Comparison of ENCODE assay signal across 10 cellular contexts in the genomic region with DNA sequence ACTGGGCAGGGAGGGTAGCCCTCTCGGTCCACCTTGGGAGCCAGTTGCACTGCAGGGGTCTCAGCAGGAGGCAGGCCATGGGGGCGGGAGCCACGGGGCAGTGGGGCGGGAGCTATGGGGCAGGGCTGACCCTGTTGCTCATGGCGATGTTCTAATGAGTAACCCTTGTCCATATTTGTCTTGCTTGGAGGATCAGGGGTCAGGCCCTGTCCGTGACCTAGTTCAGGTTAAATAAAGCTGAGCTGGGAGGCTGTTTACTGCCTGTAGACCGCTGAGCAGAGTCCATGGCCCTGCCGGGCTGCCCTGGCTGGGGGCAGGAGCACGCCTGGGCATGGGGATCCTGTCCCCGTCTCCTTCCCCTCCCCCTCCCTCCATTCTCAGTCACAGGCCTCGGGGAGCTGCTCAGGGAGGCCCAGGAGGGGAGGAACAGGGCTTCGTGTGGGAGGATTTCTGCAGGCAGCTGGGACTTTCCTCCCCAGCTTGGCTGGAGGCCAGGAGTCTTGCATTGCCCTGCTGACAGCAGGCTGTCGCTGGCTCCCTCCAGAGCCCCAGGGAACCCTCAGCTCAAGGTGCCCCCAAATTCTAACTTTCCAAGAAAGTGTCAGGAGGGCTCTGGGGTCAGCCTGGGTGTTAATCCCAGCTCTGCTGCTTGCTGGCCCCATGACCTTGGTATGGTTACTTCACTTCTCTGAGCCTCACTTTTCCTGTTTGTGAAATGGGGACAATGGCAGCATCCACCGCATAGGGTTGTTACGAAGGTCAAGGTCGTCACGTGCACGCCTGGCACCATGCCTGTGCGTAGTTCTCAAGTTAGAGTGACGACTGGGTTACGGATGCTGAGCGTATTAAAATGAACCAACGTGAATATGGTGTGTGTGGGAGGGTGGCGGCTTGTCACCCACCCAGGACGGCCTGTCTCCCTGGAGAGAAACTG. TPM values are rescaled to one million over a fixed set of nuclear protein-coding genes. Genes with fewer than 3 reads are reported as not detected.
DNase-seq lines count a peak whose midpoint lies in the region; ATAC-seq, FAIRE-seq and TF ChIP-seq lines count a peak whose summit lies in the region.
"Had no signal": no experiment of that assay in that cellular context is flagged by ENCODE, and none has a peak within 500 bp of the region (broad histone marks: within the 10 kb centered on the region; RNA-seq: fewer than 3 reads in every experiment).

No MANE protein-coding gene starts in this region.

- WGBS in neuronal stem cell (ENCODE audit: extremely low coverage in 2 of 2, insufficient read length in 2 of 2, insufficient replicate concordance in 1 of 2), 2 donors, result no CpG with 5 or more reads among the region's 25 CpGs

- H3K4ac ChIP-seq in neuronal stem cell (ENCODE audit: low read length), result no peak overlapping the region

- no peak overlapping the region for H3K4me3 ChIP-seq in duodenal mucosa (ENCODE audit: low read depth in 1 of 2, low read length in 2 of 2)
- H3K4me3 ChIP-seq in neuronal stem cell (ENCODE audit: low read length in 2 of 2), result peak overlapping the region in 1 of 2 donors; percentile 19
- H3K4me3 ChIP-seq: thyroid gland had no signal

- no peak overlapping the region for H3K4me2 ChIP-seq in neuronal stem cell (ENCODE audit: insufficient read depth, low read length, poor library complexity, severe bottlenecking)

- H3K9me3 Mint-ChIP-seq in activated T-helper 2 cell treated with anti-CD3 and anti-CD28 coated beads, Interferon-gamma antibody, Interleukin-2, Interleukin-4, amounts not matched to agents 10 μg/mL and 5 μg/mL and 100 μg/mL, durations not matched to agents 14 hours and 24 hours and 36 hours, result no peaks in the 10 kb centered on the region
- H3K9me3 Mint-ChIP-seq: IgD-negative memory B cell had no signal

- no peak overlapping the region for H3K4me3 Mint-ChIP-seq in activated T-helper 2 cell treated with anti-CD3 and anti-CD28 coated beads, Interferon-gamma antibody, Interleukin-2, Interleukin-4, amounts not matched to agents 10 μg/mL and 5 μg/mL and 100 μg/mL, durations not matched to agents 14 hours and 24 hours and 36 hours (ENCODE audit: low read depth)

- H2BK12ac ChIP-seq in neuronal stem cell (ENCODE audit: low read length), result no peak overlapping the region

- peaks cover 4% of the 10 kb centered on the region for H3K4me1 Mint-ChIP-seq in activated T-helper 2 cell treated with anti-CD3 and anti-CD28 coated beads, Interferon-gamma antibody, Interleukin-2, Interleukin-4, amounts not matched to agents 10 μg/mL and 5 μg/mL and 100 μg/mL, durations not matched to agents 14 hours and 24 hours and 36 hours (ENCODE audit: low read depth)

- intact Hi-C loops in activated T-helper 2 cell treated with anti-CD3 and anti-CD28 coated beads, Interferon-gamma antibody, Interleukin-2, Interleukin-4, amounts not matched to agents 10 μg/mL and 5 μg/mL and 100 μg/mL, durations not matched to agents 14 hours and 24 hours and 36 hours (cut with micrococcal nuclease), result no loop called here

- no peak overlapping the region for H2AFZ ChIP-seq in neuronal stem cell (ENCODE audit: low read length)

- DNase-seq in GM12891 (ENCODE audit: insufficient read length, low spot score), result peak; percentile 86
- peak; percentile 68 for DNase-seq in OCI-M1 (lab: John Stamatoyannopoulos, UW)
- no peak for DNase-seq in neuronal stem cell (ENCODE audit: low spot score)
- DNase-seq in mesenteric fat pad (ENCODE audit: low spot score), result no peak
- DNase-seq in activated T-helper 2 cell treated with anti-CD3 and anti-CD28 coated beads, Interferon-gamma antibody, Interleukin-2, Interleukin-4, amounts not matched to agents 10 μg/mL and 5 μg/mL and 100 μg/mL, durations not matched to agents 14 hours and 24 hours and 36 hours (ENCODE audit: low spot score), result no peak

- H3K36me3 ChIP-seq in duodenal mucosa (ENCODE audit: control insufficient read depth in 1 of 2, insufficient read depth in 2 of 2, low read length in 2 of 2), result peaks cover 5 to 37% of the 10 kb centered on the region in 2 donors
- H3K36me3 ChIP-seq in neuronal stem cell (replicated peaks in 1 of 2; ENCODE audit: control insufficient read depth in 2 of 2, insufficient read depth in 2 of 2, low read length in 2 of 2), result no peaks in the 10 kb centered on the region

- H3K27me3 ChIP-seq in duodenal mucosa (ENCODE audit: control insufficient read depth in 1 of 2, insufficient read depth in 2 of 2, low read length in 2 of 2) (no peaks in the 10 kb centered on the region), neuronal stem cell (ENCODE audit: control insufficient read depth in 3 of 3, insufficient read depth in 3 of 3, low read depth in 1 of 3, low read length in 3 of 3) (no peaks in the 10 kb centered on the region)
- H3K27me3 ChIP-seq: thyroid gland had no signal

- H2BK5ac ChIP-seq in neuronal stem cell (ENCODE audit: low read length), result no peak overlapping the region

- no peaks in the 10 kb centered on the region for H3K27me3 Mint-ChIP-seq in activated T-helper 2 cell treated with anti-CD3 and anti-CD28 coated beads, Interferon-gamma antibody, Interleukin-2, Interleukin-4, amounts not matched to agents 10 μg/mL and 5 μg/mL and 100 μg/mL, durations not matched to agents 14 hours and 24 hours and 36 hours (ENCODE audit: low read depth)
- H3K27me3 Mint-ChIP-seq: IgD-negative memory B cell had no signal

- no peak overlapping the region for H4K8ac ChIP-seq in neuronal stem cell (ENCODE audit: low read depth, low read length)

- TF ChIP-seq POLR2A in GM12891 (IDR thresholded peaks at IDR 0.05; ENCODE audit: low read depth, low read length), result no peak

- H3K27ac ChIP-seq in duodenal mucosa (ENCODE audit: low read depth, low read length) (peak overlapping the region; percentile 23), neuronal stem cell (replicated peaks; ENCODE audit: low read length) (no peak overlapping the region)
- H3K27ac ChIP-seq: thyroid gland had no signal

- no peak overlapping the region for H4K91ac ChIP-seq in neuronal stem cell (ENCODE audit: low read depth, low read length, poor library complexity)

- peak overlapping the region; percentile 71 for H3K14ac ChIP-seq in neuronal stem cell (ENCODE audit: low read length)

- no peaks in the 10 kb centered on the region for H3K79me1 ChIP-seq in neuronal stem cell (ENCODE audit: low read depth, low read length)

- peaks cover 8 to 11% of the 10 kb centered on the region in 2 donors for H3K4me1 ChIP-seq in duodenal mucosa (ENCODE audit: control insufficient read depth in 1 of 2, insufficient read depth in 2 of 2, low read length in 2 of 2)
- H3K4me1 ChIP-seq in neuronal stem cell (ENCODE audit: control insufficient read depth in 2 of 2, insufficient read depth in 1 of 2, low read depth in 1 of 2, low read length in 2 of 2), result peaks cover 5 to 11% of the 10 kb centered on the region in 2 donors
- H3K4me1 ChIP-seq: thyroid gland had no signal

- peak overlapping the region; percentile 85 for H3K23ac ChIP-seq in neuronal stem cell (ENCODE audit: low read depth, low read length, poor library complexity)

- H3K9me3 ChIP-seq in duodenal mucosa (ENCODE audit: control insufficient read depth in 1 of 2, low read length in 2 of 2), result no peaks in the 10 kb centered on the region
- no peaks in the 10 kb centered on the region for H3K9me3 ChIP-seq in neuronal stem cell (replicated peaks in 1 of 2; ENCODE audit: control insufficient read depth in 2 of 2, insufficient read depth in 1 of 2, low read depth in 1 of 2, low read length in 2 of 2)
- H3K9me3 ChIP-seq: thyroid gland had no signal

- no peak overlapping the region for H2AK5ac ChIP-seq in neuronal stem cell (ENCODE audit: low read depth, low read length)

- ATAC-seq in GM19035 (IDR thresholded peaks at IDR 0.05; ENCODE audit: unreplicated experiment) (no peak), HG03095 (IDR thresholded peaks at IDR 0.05; ENCODE audit: unreplicated experiment) (no peak)

- no peak overlapping the region for H2BK120ac ChIP-seq in neuronal stem cell (ENCODE audit: low read depth, low read length)

- H3K36me3 Mint-ChIP-seq in activated T-helper 2 cell treated with anti-CD3 and anti-CD28 coated beads, Interferon-gamma antibody, Interleukin-2, Interleukin-4, amounts not matched to agents 10 μg/mL and 5 μg/mL and 100 μg/mL, durations not matched to agents 14 hours and 24 hours and 36 hours (ENCODE audit: low read depth), result peaks cover 10% of the 10 kb centered on the region

- no peak overlapping the region for H3K27ac Mint-ChIP-seq in activated T-helper 2 cell treated with anti-CD3 and anti-CD28 coated beads, Interferon-gamma antibody, Interleukin-2, Interleukin-4, amounts not matched to agents 10 μg/mL and 5 μg/mL and 100 μg/mL, durations not matched to agents 14 hours and 24 hours and 36 hours
- H3K27ac Mint-ChIP-seq: IgD-negative memory B cell had no signal

- H3K9ac ChIP-seq in duodenal mucosa (ENCODE audit: low read depth in 1 of 2, low read length in 2 of 2), result peak overlapping the region in 1 of 2 donors; percentile 18
- peak overlapping the region; percentile 46 for H3K9ac ChIP-seq in neuronal stem cell (ENCODE audit: low read depth, low read length, poor library complexity)

- H3K18ac ChIP-seq in neuronal stem cell (ENCODE audit: low read length), result no peak overlapping the region

- no peak overlapping the region for H2BK15ac ChIP-seq in neuronal stem cell (ENCODE audit: low read length)

- FAIRE-seq in GM12891 (lab: Jason Lieb, UNC), result peak; percentile 77

RNA-seq across cellular contexts. Expression of a gene that starts 6.1 kb away (rescaled TPM):
- polyA plus RNA-seq in GM12891 (2012; ENCODE audit: low read depth, missing spikeins), result 0.26 TPM
- polyA plus RNA-seq in neuronal stem cell (2013, experiment 1 of 2), result 0.11 TPM
- 0.12 TPM for polyA plus RNA-seq in neuronal stem cell (2013, experiment 2 of 2)
- total RNA-seq in mesenteric fat pad, result 29.3 TPM
- total RNA-seq in activated T-helper 2 cell treated with anti-CD3 and anti-CD28 coated beads, Interferon-gamma antibody, Interleukin-2, Interleukin-4, amounts not matched to agents 10 μg/mL and 5 μg/mL and 100 μg/mL, durations not matched to agents 14 hours and 24 hours and 36 hours, result 0.14 TPM in 1 of 2 replicates, not detected in the other

RNA-seq across cellular contexts. Expression of a gene that starts 12.1 kb away (rescaled TPM):
- polyA plus RNA-seq in GM12891 (2012; ENCODE audit: low read depth, missing spikeins), result 6.8 TPM
- 2.8 TPM for polyA plus RNA-seq in neuronal stem cell (2013, experiment 1 of 2)
- 3.3 TPM for polyA plus RNA-seq in neuronal stem cell (2013, experiment 2 of 2)
- 47.4 TPM for total RNA-seq in mesenteric fat pad
- 16.9 and 17.3 TPM in 2 replicates for total RNA-seq in activated T-helper 2 cell treated with anti-CD3 and anti-CD28 coated beads, Interferon-gamma antibody, Interleukin-2, Interleukin-4, amounts not matched to agents 10 μg/mL and 5 μg/mL and 100 μg/mL, durations not matched to agents 14 hours and 24 hours and 36 hours

RNA-seq across cellular contexts. Expression of a gene that starts 25.2 kb away (rescaled TPM):
- polyA plus RNA-seq in GM12891 (2012; ENCODE audit: low read depth, missing spikeins), result 5.4 TPM
- polyA plus RNA-seq in neuronal stem cell (2013, experiment 1 of 2), result 65.7 TPM
- polyA plus RNA-seq in neuronal stem cell (2013, experiment 2 of 2), result 62.7 TPM
- total RNA-seq in mesenteric fat pad, result 1,175 TPM
- not detected in 2 replicates for total RNA-seq in activated T-helper 2 cell treated with anti-CD3 and anti-CD28 coated beads, Interferon-gamma antibody, Interleukin-2, Interleukin-4, amounts not matched to agents 10 μg/mL and 5 μg/mL and 100 μg/mL, durations not matched to agents 14 hours and 24 hours and 36 hours

RNA-seq across cellular contexts. Expression of a gene that starts 26.4 kb away (rescaled TPM):
- polyA plus RNA-seq in GM12891 (2012; ENCODE audit: low read depth, missing spikeins), result 0.10 TPM
- 0.75 TPM for polyA plus RNA-seq in neuronal stem cell (2013, experiment 1 of 2)
- 0.72 TPM for polyA plus RNA-seq in neuronal stem cell (2013, experiment 2 of 2)
- 30.1 TPM for total RNA-seq in mesenteric fat pad
- 0.09 and 0.30 TPM in 2 replicates for total RNA-seq in activated T-helper 2 cell treated with anti-CD3 and anti-CD28 coated beads, Interferon-gamma antibody, Interleukin-2, Interleukin-4, amounts not matched to agents 10 μg/mL and 5 μg/mL and 100 μg/mL, durations not matched to agents 14 hours and 24 hours and 36 hours
- polyA plus RNA-seq: IgD-negative memory B cell had no signal

RNA-seq across cellular contexts. Expression of a gene that starts 51.9 kb away (rescaled TPM):
- 135 TPM for polyA plus RNA-seq in GM12891 (2012; ENCODE audit: low read depth, missing spikeins)
- polyA plus RNA-seq in neuronal stem cell (2013, experiment 1 of 2), result 95.4 TPM
- 97.1 TPM for polyA plus RNA-seq in neuronal stem cell (2013, experiment 2 of 2)
- total RNA-seq in mesenteric fat pad, result 225 TPM
- 435 and 439 TPM in 2 replicates for total RNA-seq in activated T-helper 2 cell treated with anti-CD3 and anti-CD28 coated beads, Interferon-gamma antibody, Interleukin-2, Interleukin-4, amounts not matched to agents 10 μg/mL and 5 μg/mL and 100 μg/mL, durations not matched to agents 14 hours and 24 hours and 36 hours

Comparison
In these comparisons a context has a peak if more than half of its experiments do, and no peak if none do; other contexts are left out.
1. DNase-seq: peak in GM12891 (single experiment) and OCI-M1 (single experiment); none in neuronal stem cell (single experiment), mesenteric fat pad (single experiment) and activated T-helper 2 cell treated with anti-CD3 and anti-CD28 coated beads, Interferon-gamma antibody, Interleukin-2, Interleukin-4, amounts not matched to agents 10 μg/mL and 5 μg/mL and 100 μg/mL, durations not matched to agents 14 hours and 24 hours and 36 hours (single experiment).
2. RNA of a gene that starts 6.1 kb away (total RNA-seq): 29.3 TPM in mesenteric fat pad (single experiment); 0.14 TPM in activated T-helper 2 cell treated with anti-CD3 and anti-CD28 coated beads, Interferon-gamma antibody, Interleukin-2, Interleukin-4, amounts not matched to agents 10 μg/mL and 5 μg/mL and 100 μg/mL, durations not matched to agents 14 hours and 24 hours and 36 hours; every median in the first group is over 10 times any median in the second.
3. RNA of a gene that starts 25.2 kb away (total RNA-seq): 1,175 TPM in mesenteric fat pad (single experiment); not detected in activated T-helper 2 cell treated with anti-CD3 and anti-CD28 coated beads, Interferon-gamma antibody, Interleukin-2, Interleukin-4, amounts not matched to agents 10 μg/mL and 5 μg/mL and 100 μg/mL, durations not matched to agents 14 hours and 24 hours and 36 hours; every median in the first group is over 1,000 times any median in the second.